Comparison of ENCODE assay signal across 6 cellular contexts in the genomic region with DNA sequence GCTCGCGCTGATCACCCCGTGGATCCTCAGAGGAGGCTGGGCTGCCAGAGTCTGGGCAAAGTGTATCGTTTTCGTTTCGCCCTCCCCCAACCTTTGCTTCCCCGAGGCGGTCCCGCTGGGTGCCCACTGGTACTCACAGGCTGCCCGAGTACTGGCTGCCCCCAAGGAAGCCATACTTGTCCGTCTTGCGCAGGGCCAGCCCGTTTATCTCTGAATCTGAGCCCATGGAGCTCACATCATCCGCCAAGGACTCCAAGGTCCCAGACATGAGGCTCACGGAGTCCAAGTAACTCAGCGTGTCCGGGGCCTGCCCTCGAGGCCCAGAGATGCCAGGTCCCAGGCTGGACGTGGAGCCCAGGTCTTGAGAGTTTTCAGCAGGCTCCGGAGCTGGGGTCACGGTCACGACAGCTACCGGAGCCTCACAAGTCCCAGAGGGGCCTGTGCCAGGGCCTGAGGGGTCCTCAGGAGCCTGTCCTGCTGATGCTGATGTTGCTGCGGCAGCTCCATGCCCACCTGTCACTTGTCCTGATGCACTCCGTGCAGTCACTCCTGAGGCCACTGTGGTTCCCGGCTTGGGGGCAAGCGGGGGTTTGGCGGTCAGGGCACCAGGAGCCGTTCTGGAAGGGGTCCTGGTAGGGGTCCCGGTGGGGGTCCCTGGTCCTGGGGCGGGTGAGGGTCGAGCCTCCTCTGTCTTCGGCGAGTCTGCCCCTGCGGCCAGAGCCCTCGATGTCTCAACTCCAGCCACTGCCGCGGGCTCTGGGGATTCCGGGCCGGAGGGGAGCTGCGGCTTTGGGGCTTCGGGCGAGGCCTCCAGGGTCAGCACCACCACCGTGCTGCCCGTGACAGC. TPM values are rescaled to one million over a fixed set of nuclear protein-coding genes. Genes with fewer than 3 reads are reported as not detected.
DNase-seq lines count a peak whose midpoint lies in the region; ATAC-seq, FAIRE-seq and TF ChIP-seq lines count a peak whose summit lies in the region.

No MANE protein-coding gene starts in this region.

- H3K4me3 ChIP-seq in A549 (peak overlapping the region; percentile 76), Peyer's patch (peak overlapping the region; percentile 73 to 99 (median 93)), thoracic aorta (peak overlapping the region; percentile 93)

- TF ChIP-seq POLR2A in A549 (IDR thresholded peaks at IDR 0.05; ENCODE audit: low read length) (no peak), Peyer's patch (IDR thresholded peaks at IDR 0.05) (no peak)

- no peak for TF ChIP-seq CTCF in A549 (IDR thresholded peaks at IDR 0.05)
- no peak for TF ChIP-seq CTCF in Peyer's patch (IDR thresholded peaks at IDR 0.05)
- no peak for TF ChIP-seq CTCF in thoracic aorta (IDR thresholded peaks at IDR 0.05)

- H3K27ac ChIP-seq in A549, result peak overlapping the region; percentile 96 to 98
- peak overlapping the region; percentile 73 to 96 (median 78) for H3K27ac ChIP-seq in Peyer's patch
- H3K27ac ChIP-seq in thoracic aorta, result peak overlapping the region; percentile 41 to 62

- H3K4me2 ChIP-seq in A549, result peak overlapping the region; percentile 80

- WGBS in A549 (ENCODE audit: missing lambda C conversion rate), result 6% methylated on average over 15 of the region's 45 CpGs

- ATAC-seq in A549, result no peak
- ATAC-seq in left ventricle myocardium superior, result no peak
- ATAC-seq in thoracic aorta (ENCODE audit: insufficient number of reproducible peaks, low FRiP score, low read depth), result no peak
- no peak for ATAC-seq in GM21723 (IDR thresholded peaks at IDR 0.05; ENCODE audit: unreplicated experiment)

- no peak for TF ChIP-seq RAD21 in A549 (conservative IDR thresholded peaks at IDR 0.05 in 1 of 2, IDR thresholded peaks at IDR 0.05 in 1 of 2)

- intact Hi-C loops in left ventricle myocardium superior (cut with micrococcal nuclease), result no loop called here

- no peak for TF ChIP-seq EP300 in A549 (IDR thresholded peaks at IDR 0.05)

- no peaks in the 10 kb centered on the region for H3K27me3 ChIP-seq in Peyer's patch
- H3K27me3 ChIP-seq in thoracic aorta (replicated peaks; ENCODE audit: insufficient read depth), result no peaks in the 10 kb centered on the region

- POLR2A ChIA-PET in A549 (lab: Yijun Ruan, JAX), result no interaction called here

- CTCF ChIA-PET in A549 (lab: Yijun Ruan, JAX), result interaction anchor here (0.9 to 1.5 kb wide), 5 partner anchors 9 to 337 kb away, joined by 3 to 4 read pairs (median 3); a partner anchor contains a TSS

- H3K4me1 ChIP-seq in A549, result peaks cover 20% of the 10 kb centered on the region
- peaks cover 0 to 28% (median 8%) of the 10 kb centered on the region in 4 donors for H3K4me1 ChIP-seq in Peyer's patch
- H3K4me1 ChIP-seq in thoracic aorta (ENCODE audit: control insufficient read depth in 1 of 2, low read depth in 2 of 2), result peaks cover 24 to 25% of the 10 kb centered on the region in 2 donors

- H3K9me3 ChIP-seq in A549, result no peaks in the 10 kb centered on the region
- H3K9me3 ChIP-seq in Peyer's patch, result no peaks in the 10 kb centered on the region
- no peaks in the 10 kb centered on the region for H3K9me3 ChIP-seq in thoracic aorta

- no peak for DNase-seq in A549 (ENCODE audit: low read depth in 1 of 2, low spot score in 1 of 2)
- no peak for DNase-seq in Peyer's patch
- DNase-seq in left ventricle myocardium superior, result peak; percentile 48
- no peak for DNase-seq in thoracic aorta (ENCODE audit: low spot score)
- DNase-seq in NCI-H510A treated with DMSO at 0.1 percent for 48 hours (lab: John Stamatoyannopoulos, UW), result no peak

- FAIRE-seq in A549 (lab: Jason Lieb, UNC), result no peak

- peaks cover 0 to 18% (median 0%) of the 10 kb centered on the region in 3 donors for H3K36me3 ChIP-seq in Peyer's patch
- H3K36me3 ChIP-seq in thoracic aorta, result peaks cover 5% of the 10 kb centered on the region

TF ChIP-seq in A549, 52 proteins besides CTCF, POLR2A, EP300 and RAD21:
- TF ChIP-seq PHF8 (IDR thresholded peaks at IDR 0.05; ENCODE audit: borderline replicate concordance, low read depth) (0 out of 2 replicates have a peak, but pooled peaks have one; percentile 15), TFCP2L1 (CRISPR knock-in tag; IDR thresholded peaks at IDR 0.05) (no peak), BHLHE40 (IDR thresholded peaks at IDR 0.05; ENCODE audit: low read depth, low read length) (no peak), ZC3H11A (IDR thresholded peaks at IDR 0.05) (no peak)
- TF ChIP-seq, protein P1, sequence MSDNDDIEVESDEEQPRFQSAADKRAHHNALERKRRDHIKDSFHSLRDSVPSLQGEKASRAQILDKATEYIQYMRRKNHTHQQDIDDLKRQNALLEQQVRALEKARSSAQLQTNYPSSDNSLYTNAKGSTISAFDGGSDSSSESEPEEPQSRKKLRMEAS (IDR thresholded peaks at IDR 0.05), result peak; percentile 26; the same call in 1 of the 2 replicates
- TF ChIP-seq, protein P2, sequence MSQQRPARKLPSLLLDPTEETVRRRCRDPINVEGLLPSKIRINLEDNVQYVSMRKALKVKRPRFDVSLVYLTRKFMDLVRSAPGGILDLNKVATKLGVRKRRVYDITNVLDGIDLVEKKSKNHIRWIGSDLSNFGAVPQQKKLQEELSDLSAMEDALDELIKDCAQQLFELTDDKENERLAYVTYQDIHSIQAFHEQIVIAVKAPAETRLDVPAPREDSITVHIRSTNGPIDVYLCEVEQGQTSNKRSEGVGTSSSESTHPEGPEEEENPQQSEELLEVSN (IDR thresholded peaks at IDR 0.05; ENCODE audit: borderline replicate concordance, low read depth), result no peak

RNA-seq across cellular contexts. Expression of a gene that starts 1.0 kb away (rescaled TPM):
- polyA plus RNA-seq in A549 (2011; rRNA removed) (10.9 and 12.6 TPM in 2 replicates), A549 (2017; fragmentation: RNase III; extraction: RNeasy Plus Mini Kit Qiagen cat#74134 plus additional on column Dnase treatment) (21.5 to 24.0 TPM (median 23.2 TPM) in 3 replicates)
- polyA plus RNA-seq in A549 (2012; cell fraction: cytosol; rRNA removed), result 19.3 and 22.4 TPM in 2 replicates
- polyA plus RNA-seq in A549 (2012; cell fraction: nucleus; rRNA removed), result 35.7 and 37.3 TPM in 2 replicates
- 21.7 and 27.9 TPM in 2 replicates for polyA minus RNA-seq in A549 (2011; rRNA and poly(A)+ RNA removed)
- total RNA-seq in Peyer's patch (10 to 100 TPM; 37.1 to 58.2 (median 48.9) TPM), left ventricle myocardium superior (26.4 TPM), thoracic aorta (10 to 100 TPM; 34.5 TPM)

RNA-seq across cellular contexts. Expression of a gene that starts 5.3 kb away (rescaled TPM):
- not detected in 2 replicates for polyA plus RNA-seq in A549 (2011; rRNA removed)
- polyA plus RNA-seq in A549 (2012; cell fraction: cytosol; rRNA removed), result 0.38 and 0.45 TPM in 2 replicates
- not detected in 2 replicates for polyA plus RNA-seq in A549 (2012; cell fraction: nucleus; rRNA removed)
- 0.46 to 0.70 TPM (median 0.55 TPM) in 3 replicates for polyA plus RNA-seq in A549 (2017; fragmentation: RNase III; extraction: RNeasy Plus Mini Kit Qiagen cat#74134 plus additional on column Dnase treatment)
- polyA minus RNA-seq in A549 (2011; rRNA and poly(A)+ RNA removed), result not detected in 2 replicates
- total RNA-seq in Peyer's patch, result not detected
- not detected for total RNA-seq in left ventricle myocardium superior
- total RNA-seq in thoracic aorta, result under 1 TPM in 1 of 2 donors, not detected in 1; 0.81 TPM

RNA-seq across cellular contexts. Expression of a gene that starts 13.0 kb away (rescaled TPM):
- 0.13 and 0.17 TPM in 2 replicates for polyA plus RNA-seq in A549 (2011; rRNA removed)
- polyA plus RNA-seq in A549 (2012; cell fraction: cytosol; rRNA removed), result 0.75 and 0.91 TPM in 2 replicates
- 0.54 and 0.69 TPM in 2 replicates for polyA plus RNA-seq in A549 (2012; cell fraction: nucleus; rRNA removed)
- polyA plus RNA-seq in A549 (2017; fragmentation: RNase III; extraction: RNeasy Plus Mini Kit Qiagen cat#74134 plus additional on column Dnase treatment), result 0.58 to 0.73 TPM (median 0.65 TPM) in 3 replicates
- polyA minus RNA-seq in A549 (2011; rRNA and poly(A)+ RNA removed), result not detected in 2 replicates
- 10 to 100 TPM in 2 of 4 donors, 1 to 10 TPM in 2; 7.2 to 65.2 (median 9.8) TPM for total RNA-seq in Peyer's patch
- 2.5 TPM for total RNA-seq in left ventricle myocardium superior
- 1 to 10 TPM; 3.0 to 4.2 TPM for total RNA-seq in thoracic aorta

RNA-seq across cellular contexts. Expression of a gene that starts 14.2 kb away (rescaled TPM):
- 33.9 and 35.6 TPM in 2 replicates for polyA plus RNA-seq in A549 (2011; rRNA removed)
- polyA plus RNA-seq in A549 (2012; cell fraction: cytosol; rRNA removed), result 29.0 and 31.3 TPM in 2 replicates
- polyA plus RNA-seq in A549 (2012; cell fraction: nucleus; rRNA removed), result 60.8 and 84.7 TPM in 2 replicates
- 48.5 to 54.5 TPM (median 54.0 TPM) in 3 replicates for polyA plus RNA-seq in A549 (2017; fragmentation: RNase III; extraction: RNeasy Plus Mini Kit Qiagen cat#74134 plus additional on column Dnase treatment)
- polyA minus RNA-seq in A549 (2011; rRNA and poly(A)+ RNA removed), result 29.2 and 30.8 TPM in 2 replicates
- 10 to 100 TPM; 32.2 to 39.9 (median 35.3) TPM for total RNA-seq in Peyer's patch
- total RNA-seq in left ventricle myocardium superior, result 29.3 TPM
- total RNA-seq in thoracic aorta, result 10 to 100 TPM; 31.4 to 52.0 TPM

RNA-seq across cellular contexts. Expression of a gene that starts 25.9 kb away (rescaled TPM):
- 7.0 and 9.3 TPM in 2 replicates for polyA plus RNA-seq in A549 (2011; rRNA removed)
- 8.1 and 10.4 TPM in 2 replicates for polyA plus RNA-seq in A549 (2012; cell fraction: cytosol; rRNA removed)
- polyA plus RNA-seq in A549 (2012; cell fraction: nucleus; rRNA removed), result 12.0 and 13.2 TPM in 2 replicates
- 9.1 to 10.4 TPM (median 9.7 TPM) in 3 replicates for polyA plus RNA-seq in A549 (2017; fragmentation: RNase III; extraction: RNeasy Plus Mini Kit Qiagen cat#74134 plus additional on column Dnase treatment)
- polyA minus RNA-seq in A549 (2011; rRNA and poly(A)+ RNA removed), result 7.2 and 9.6 TPM in 2 replicates
- total RNA-seq in Peyer's patch, result 1 to 10 TPM; 4.2 to 9.7 (median 7.1) TPM
- total RNA-seq in left ventricle myocardium superior, result 5.2 TPM
- total RNA-seq in thoracic aorta, result 10 to 100 TPM; 10.9 to 11.1 TPM
